Comparison of ENCODE assay signal across 23 cellular contexts in genomic region chr5:57613726-57614125, GRCh38.
"Had no signal": no experiment of that assay in that cellular context is flagged by ENCODE, and none has a peak within 500 bp of the region (broad histone marks: within the 10 kb centered on the region; RNA-seq: fewer than 3 reads in every experiment).

No MANE protein-coding gene starts in this region.

- DNase-seq: effector memory CD8-positive, alpha-beta T cell; foreskin fibroblast; glutamatergic neuron; immature natural killer cell; left ventricle myocardium inferior; lower lobe of right lung; midbrain; naive B cell; posterior cingulate gyrus; sigmoid colon; stimulated activated CD4-positive, alpha-beta T cell treated with anti-CD3 and anti-CD28 coated beads, Interleukin-2, amount 100 ng/mL, for 48 hours; stimulated activated naive CD4-positive, alpha-beta T cell treated with Interleukin-2 at 50 U/mL for 16 hours; tibial artery; upper lobe of right lung had no signal

- H3K9me3 Mint-ChIP-seq: memory B cell had no signal

- H3K4me3 ChIP-seq: esophagus muscularis mucosa, gastroesophageal sphincter, left ventricle myocardium inferior, lower lobe of right lung, right atrium auricular region, sigmoid colon, skin epidermis, suprapubic skin, tibial artery, upper lobe of right lung, vagina had no signal

- H3K4me1 ChIP-seq: esophagus muscularis mucosa, gastroesophageal sphincter, left ventricle myocardium inferior, lower lobe of right lung, right atrium auricular region, suprapubic skin, tibial artery, upper lobe of right lung, vagina had no signal

- H3K36me3 Mint-ChIP-seq: immature natural killer cell, memory B cell, naive B cell had no signal

- H3K27ac Mint-ChIP-seq: effector memory CD8-positive, alpha-beta T cell; immature natural killer cell; memory B cell had no signal

- H3K27me3 Mint-ChIP-seq: effector memory CD8-positive, alpha-beta T cell; naive B cell had no signal

- H3K27me3 ChIP-seq: esophagus muscularis mucosa, gastroesophageal sphincter, neutrophil, right atrium auricular region, sigmoid colon, suprapubic skin, tibial artery, upper lobe of right lung, vagina had no signal

- H3K36me3 ChIP-seq: esophagus muscularis mucosa, gastroesophageal sphincter, left ventricle myocardium inferior, lower lobe of right lung, neutrophil, right atrium auricular region, sigmoid colon, suprapubic skin, tibial artery, upper lobe of right lung, vagina had no signal

- H3K4me1 Mint-ChIP-seq: immature natural killer cell, memory B cell, naive B cell had no signal

- H3K9me3 ChIP-seq: esophagus muscularis mucosa, gastroesophageal sphincter, left ventricle myocardium inferior, lower lobe of right lung, neutrophil, right atrium auricular region, sigmoid colon, suprapubic skin, tibial artery, upper lobe of right lung, vagina had no signal

- H3K4me3 Mint-ChIP-seq: effector memory CD8-positive, alpha-beta T cell; immature natural killer cell; memory B cell; naive B cell had no signal

- H3K27ac ChIP-seq: epithelial cell of prostate, esophagus muscularis mucosa, gastroesophageal sphincter, left ventricle myocardium inferior, lower lobe of right lung, neutrophil, right atrium auricular region, sigmoid colon, skin epidermis, suprapubic skin, tibial artery, upper lobe of right lung, vagina had no signal
